Comparison of ENCODE assay signal across 8 cellular contexts in genomic region chr19:49151339-49152217, GRCh38. TPM values are rescaled to one million over a fixed set of nuclear protein-coding genes. Genes with fewer than 3 reads are reported as not detected.
DNase-seq lines count a peak whose midpoint lies in the region; ATAC-seq lines count a peak whose summit lies in the region.

No MANE protein-coding gene starts in this region.

- H3K9me3 Mint-ChIP-seq in T-helper 2 cell treated with Interferon-gamma antibody and Interleukin-4, amounts not matched to agents 5 μg/mL and 100 μg/mL, for 36 hours = no peaks in the 10 kb centered on the region

- H3K4me1 Mint-ChIP-seq in T-helper 2 cell treated with Interferon-gamma antibody and Interleukin-4, amounts not matched to agents 5 μg/mL and 100 μg/mL, for 36 hours (ENCODE audit: low read depth) = peaks cover 16% of the 10 kb centered on the region

- H3K4me3 ChIP-seq in mesodermal cell (ENCODE audit: extremely low read depth, insufficient read depth, low read length, poor library complexity, severe bottlenecking) (peak overlapping the region; percentile 56), aorta (ENCODE audit: low read length in 2 of 2) (no peak overlapping the region)

- 20% methylated on average over 31 of the region's 42 CpGs for WGBS in mesodermal cell (ENCODE audit: insufficient coverage in 2 of 2), 2 experiments
- WGBS in aorta, 2 donors = 12 to 13% methylated on average over 42 of the region's 42 CpGs

- DNase-seq in Daoy (ENCODE audit: low read depth) (peak; percentile 83), MV-4-11 (lab: John Stamatoyannopoulos, UW) (peak; percentile 75), aorta (peak; percentile 66 to 87)
- no peak for DNase-seq in T-helper 2 cell treated with Interferon-gamma antibody and Interleukin-4, amounts not matched to agents 5 μg/mL and 100 μg/mL, for 36 hours (ENCODE audit: low spot score)
- DNase-seq in effector CD8-positive, alpha-beta T cell (lab: John Stamatoyannopoulos, UW) = peak; percentile 15

- ATAC-seq in aorta (ENCODE audit: low FRiP score) (no peak), GM18867 (IDR thresholded peaks at IDR 0.05; ENCODE audit: unreplicated experiment) (no peak), HG03460 (IDR thresholded peaks at IDR 0.05; ENCODE audit: unreplicated experiment) (no peak)

- H3K27ac ChIP-seq in mesodermal cell (ENCODE audit: low read depth, low read length, severe bottlenecking) (no peak overlapping the region), aorta (ENCODE audit: low read depth in 1 of 2, low read length in 2 of 2) (no peak overlapping the region)

- no peaks in the 10 kb centered on the region for H3K36me3 Mint-ChIP-seq in T-helper 2 cell treated with Interferon-gamma antibody and Interleukin-4, amounts not matched to agents 5 μg/mL and 100 μg/mL, for 36 hours (ENCODE audit: low read depth)

- intact Hi-C loops in aorta (cut with DNase I) = loop anchor here (2.0 to 5.0 kb wide), 2 partner anchors 33 to 34 kb away; partner anchors contain the start of genes C19orf73 (in 2 of the 2) and PPFIA3 (in 2 of the 2)

- H3K27me3 Mint-ChIP-seq in T-helper 2 cell treated with Interferon-gamma antibody and Interleukin-4, amounts not matched to agents 5 μg/mL and 100 μg/mL, for 36 hours (ENCODE audit: low read depth) = peaks cover 67% of the 10 kb centered on the region

- H3K36me3 ChIP-seq in mesodermal cell (ENCODE audit: control insufficient read depth, insufficient read depth, low read length) = no peaks in the 10 kb centered on the region
- H3K36me3 ChIP-seq in aorta (ENCODE audit: control insufficient read depth in 1 of 2, insufficient read depth in 2 of 2, low read length in 1 of 2) = no peaks in the 10 kb centered on the region

- H3K4me3 Mint-ChIP-seq in T-helper 2 cell treated with Interferon-gamma antibody and Interleukin-4, amounts not matched to agents 5 μg/mL and 100 μg/mL, for 36 hours = peak overlapping the region; percentile 59

- H3K27me3 ChIP-seq in aorta (ENCODE audit: control insufficient read depth in 1 of 2, insufficient read depth in 2 of 2, low read length in 1 of 2) = no peaks in the 10 kb centered on the region

- H3K27ac Mint-ChIP-seq in T-helper 2 cell treated with Interferon-gamma antibody and Interleukin-4, amounts not matched to agents 5 μg/mL and 100 μg/mL, for 36 hours = no peak overlapping the region

- H3K4me1 ChIP-seq in mesodermal cell (ENCODE audit: control insufficient read depth, insufficient read depth, low read length, poor library complexity, severe bottlenecking) (peaks cover 14% of the 10 kb centered on the region), aorta (ENCODE audit: control insufficient read depth in 1 of 2, insufficient read depth in 2 of 2, low read length in 2 of 2) (no peaks in the 10 kb centered on the region)

- H3K9me3 ChIP-seq in mesodermal cell (ENCODE audit: control insufficient read depth, low read length) (no peaks in the 10 kb centered on the region), aorta (ENCODE audit: control insufficient read depth, low read length) (no peaks in the 10 kb centered on the region)

RNA-seq across cellular contexts. Expression of gene HRC, which starts 3.6 kb away (rescaled TPM):
- not detected in 2 replicates for total RNA-seq in Daoy (2014; rRNA removed; shearing (Covaris generic))
- polyA plus RNA-seq in mesodermal cell (2013, experiment 1 of 2) = 11.2 TPM
- polyA plus RNA-seq in mesodermal cell (2013, experiment 2 of 2) = 10.9 TPM
- total RNA-seq in aorta = 1 to 10 TPM; 2.5 to 4.8 TPM
- 1 to 10 TPM in 1 of 2 donors, under 1 TPM in 1; 0.74 to 9.3 TPM for polyA plus RNA-seq in aorta

RNA-seq across cellular contexts. Expression of gene TRPM4, which starts 6.0 kb away (rescaled TPM):
- total RNA-seq in Daoy (2014; rRNA removed; shearing (Covaris generic)) = 2.1 and 31.7 TPM in 2 replicates
- 25.4 TPM for polyA plus RNA-seq in mesodermal cell (2013, experiment 1 of 2)
- 22.0 TPM for polyA plus RNA-seq in mesodermal cell (2013, experiment 2 of 2)
- total RNA-seq in aorta = 10 to 100 TPM; 41.9 to 57.1 TPM
- polyA plus RNA-seq in aorta = 10 to 100 TPM; 21.3 to 59.1 TPM

RNA-seq across cellular contexts. Expression of gene PPFIA3, which starts 32.2 kb away (rescaled TPM):
- 5.4 and 10.4 TPM in 2 replicates for total RNA-seq in Daoy (2014; rRNA removed; shearing (Covaris generic))
- polyA plus RNA-seq in mesodermal cell (2013, experiment 1 of 2) = 18.0 TPM
- polyA plus RNA-seq in mesodermal cell (2013, experiment 2 of 2) = 13.7 TPM
- 1 to 10 TPM; 4.2 to 8.0 TPM for total RNA-seq in aorta
- 1 to 10 TPM; 2.0 to 4.1 TPM for polyA plus RNA-seq in aorta

RNA-seq across cellular contexts. Expression of gene C19orf73, which starts 32.6 kb away (rescaled TPM):
- total RNA-seq in Daoy (2014; rRNA removed; shearing (Covaris generic)) = 2.3 and 2.6 TPM in 2 replicates
- polyA plus RNA-seq in mesodermal cell (2013, experiment 1 of 2) = 2.5 TPM
- 2.5 TPM for polyA plus RNA-seq in mesodermal cell (2013, experiment 2 of 2)
- under 1 TPM; 0.49 to 0.72 TPM for total RNA-seq in aorta
- 1 to 10 TPM; 1.0 to 5.4 TPM for polyA plus RNA-seq in aorta

RNA-seq across cellular contexts. Expression of gene LIN7B, which starts 37.4 kb away (rescaled TPM):
- 6.7 and 7.2 TPM in 2 replicates for total RNA-seq in Daoy (2014; rRNA removed; shearing (Covaris generic))
- polyA plus RNA-seq in mesodermal cell (2013, experiment 1 of 2) = 14.7 TPM
- polyA plus RNA-seq in mesodermal cell (2013, experiment 2 of 2) = 9.3 TPM
- 1 to 10 TPM; 8.4 to 9.7 TPM for total RNA-seq in aorta
- 10 to 100 TPM in 1 of 2 donors, 1 to 10 TPM in 1; 7.6 to 24.1 TPM for polyA plus RNA-seq in aorta
